ENCODE assay signal across 1 cellular context in the genomic region with DNA sequence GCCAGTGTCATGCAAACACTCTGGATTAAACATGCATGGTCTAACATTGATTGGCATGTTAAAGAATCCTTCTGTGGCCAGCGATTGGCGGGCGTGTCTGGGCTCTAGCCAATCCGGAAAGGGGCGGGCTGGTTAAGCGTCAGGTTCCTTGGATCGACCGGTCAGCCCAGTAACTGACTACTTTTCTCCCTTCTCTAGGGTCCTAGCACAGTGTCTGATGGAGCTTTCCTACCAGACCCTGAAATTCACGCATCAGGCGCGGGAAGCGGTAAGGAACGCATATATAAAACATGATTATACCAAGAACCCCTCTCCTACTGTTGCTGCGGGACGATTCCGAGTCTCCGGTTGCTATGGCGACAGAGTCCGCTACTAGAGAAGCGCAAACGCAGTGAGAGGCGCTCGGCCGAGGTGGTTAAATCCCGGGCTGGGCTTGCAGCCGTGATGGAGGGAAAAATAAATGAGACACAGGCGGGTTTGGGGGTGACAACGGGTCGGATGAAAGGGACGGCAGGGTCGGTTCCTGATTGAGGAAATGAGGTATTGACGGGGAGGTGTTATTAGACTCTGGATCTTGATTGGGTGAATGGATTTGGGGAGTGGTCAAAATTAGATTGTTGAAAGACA.
TF ChIP-seq lines count a peak whose summit lies in the region.

No MANE protein-coding gene starts in this region.

TF ChIP-seq in SK-N-SH treated with all-trans-retinoic acid at 6 μM for 48 hours, 23 proteins besides CTCF, POLR2A, EP300 and RAD21 (continued from another document):
- TF ChIP-seq, protein P1, sequence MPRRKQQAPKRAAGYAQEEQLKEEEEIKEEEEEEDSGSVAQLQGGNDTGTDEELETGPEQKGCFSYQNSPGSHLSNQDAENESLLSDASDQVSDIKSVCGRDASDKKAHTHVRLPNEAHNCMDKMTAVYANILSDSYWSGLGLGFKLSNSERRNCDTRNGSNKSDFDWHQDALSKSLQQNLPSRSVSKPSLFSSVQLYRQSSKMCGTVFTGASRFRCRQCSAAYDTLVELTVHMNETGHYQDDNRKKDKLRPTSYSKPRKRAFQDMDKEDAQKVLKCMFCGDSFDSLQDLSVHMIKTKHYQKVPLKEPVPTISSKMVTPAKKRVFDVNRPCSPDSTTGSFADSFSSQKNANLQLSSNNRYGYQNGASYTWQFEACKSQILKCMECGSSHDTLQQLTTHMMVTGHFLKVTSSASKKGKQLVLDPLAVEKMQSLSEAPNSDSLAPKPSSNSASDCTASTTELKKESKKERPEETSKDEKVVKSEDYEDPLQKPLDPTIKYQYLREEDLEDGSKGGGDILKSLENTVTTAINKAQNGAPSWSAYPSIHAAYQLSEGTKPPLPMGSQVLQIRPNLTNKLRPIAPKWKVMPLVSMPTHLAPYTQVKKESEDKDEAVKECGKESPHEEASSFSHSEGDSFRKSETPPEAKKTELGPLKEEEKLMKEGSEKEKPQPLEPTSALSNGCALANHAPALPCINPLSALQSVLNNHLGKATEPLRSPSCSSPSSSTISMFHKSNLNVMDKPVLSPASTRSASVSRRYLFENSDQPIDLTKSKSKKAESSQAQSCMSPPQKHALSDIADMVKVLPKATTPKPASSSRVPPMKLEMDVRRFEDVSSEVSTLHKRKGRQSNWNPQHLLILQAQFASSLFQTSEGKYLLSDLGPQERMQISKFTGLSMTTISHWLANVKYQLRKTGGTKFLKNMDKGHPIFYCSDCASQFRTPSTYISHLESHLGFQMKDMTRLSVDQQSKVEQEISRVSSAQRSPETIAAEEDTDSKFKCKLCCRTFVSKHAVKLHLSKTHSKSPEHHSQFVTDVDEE (CRISPR knock-in tag; IDR thresholded peaks at IDR 0.05) = no peak
- TF ChIP-seq CSDC2 (CRISPR knock-in tag; IDR thresholded peaks at IDR 0.05) (no peak), RARB (CRISPR knock-in tag; IDR thresholded peaks at IDR 0.05) (no peak)
